Comparison of ENCODE assay signal across 8 cellular contexts in the genomic region with DNA sequence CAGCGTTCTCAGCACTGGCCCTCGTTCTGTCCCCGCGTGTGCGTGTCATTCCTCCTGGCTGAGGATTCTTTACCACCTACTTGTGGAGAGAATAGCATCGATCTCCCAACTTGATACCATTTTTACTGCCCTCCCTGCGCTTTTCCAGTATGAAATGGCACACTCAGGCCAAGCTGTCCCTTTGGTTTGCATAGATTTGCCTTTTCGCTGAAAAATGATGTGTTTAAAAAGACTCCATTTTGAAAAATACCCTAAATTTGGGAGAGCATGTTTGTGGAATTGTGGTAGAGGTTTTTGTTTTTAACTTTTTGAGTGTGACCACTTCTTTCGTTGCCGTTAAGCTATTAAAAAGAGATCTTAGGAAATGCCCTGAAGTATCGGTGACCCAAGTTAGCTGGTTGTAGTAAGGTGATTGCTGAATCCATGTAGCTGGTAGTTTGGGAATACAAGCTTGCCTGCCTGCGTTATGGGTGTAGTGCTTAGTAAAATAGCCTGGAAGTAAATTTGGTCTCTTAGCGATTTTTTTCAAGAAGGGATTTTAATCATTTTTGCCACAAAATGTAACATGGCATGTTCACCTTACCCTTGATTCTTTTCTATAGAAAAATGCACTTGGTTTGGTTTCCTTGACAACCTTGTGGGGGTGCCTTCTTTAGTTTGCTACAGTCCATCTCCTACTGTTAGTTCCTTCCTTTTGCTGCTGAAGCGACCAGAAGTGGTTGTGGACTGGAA. TPM values are rescaled to one million over a fixed set of nuclear protein-coding genes. Genes with fewer than 3 reads are reported as not detected.
DNase-seq lines count a peak whose midpoint lies in the region; ATAC-seq and TF ChIP-seq lines count a peak whose summit lies in the region.

No MANE protein-coding gene starts in this region.

- ATAC-seq in GM18511 (IDR thresholded peaks at IDR 0.05; ENCODE audit: unreplicated experiment): peak; percentile 20

- peak overlapping the region; percentile 95 for H3K9ac ChIP-seq in neural cell (ENCODE audit: low read length)

- peak; percentile 28 for TF ChIP-seq RAD21 in neural cell (conservative IDR thresholded peaks at IDR 0.05)

- POLR2A ChIA-PET in OCI-LY7 (lab: Charles Lee): no interaction called here

- intact Hi-C loops in OCI-LY7 (cut with micrococcal nuclease; ENCODE audit: unreplicated experiment): loop anchor here (5.0 kb wide), 1 partner anchor 83 kb away; the partner anchor contains the start of gene XRCC2

- peak overlapping the region; percentile 97 for H3K4me2 ChIP-seq in OCI-LY7 (ENCODE audit: low read length)
- H3K4me2 ChIP-seq in neural cell (ENCODE audit: low read length): peak overlapping the region; percentile 83

- H3K36me3 ChIP-seq in ACC112 (ENCODE audit: insufficient read depth, low read length) (no peaks in the 10 kb centered on the region), OCI-LY7 (ENCODE audit: insufficient read depth, low read length) (no peaks in the 10 kb centered on the region), ectodermal cell (ENCODE audit: control insufficient read depth, insufficient read depth, low read length) (no peaks in the 10 kb centered on the region), neural cell (ENCODE audit: insufficient read depth, low read length) (no peaks in the 10 kb centered on the region)

- WGBS in ectodermal cell, 2 experiments: 8 to 10% methylated on average over 13 to 14 of the region's 14 CpGs

- peaks cover 18% of the 10 kb centered on the region for H3K4me1 ChIP-seq in ACC112 (ENCODE audit: control insufficient read depth, insufficient read depth, low read length, unreplicated experiment)
- H3K4me1 ChIP-seq in OCI-LY7 (ENCODE audit: insufficient read depth, low read length, poor library complexity, severe bottlenecking): peaks cover 11% of the 10 kb centered on the region
- peaks cover 6% of the 10 kb centered on the region for H3K4me1 ChIP-seq in ectodermal cell (ENCODE audit: control insufficient read depth, insufficient read depth, low read length)

- H3K9me2 ChIP-seq in OCI-LY7 (ENCODE audit: insufficient read depth, low read length) (no peaks in the 10 kb centered on the region), neural cell (ENCODE audit: insufficient read depth, low read length) (no peaks in the 10 kb centered on the region)

- peaks cover 16% of the 10 kb centered on the region for H3K79me2 ChIP-seq in ACC112 (ENCODE audit: control insufficient read depth, insufficient read depth, low read length, unreplicated experiment)
- peaks cover 13% of the 10 kb centered on the region for H3K79me2 ChIP-seq in OCI-LY7 (ENCODE audit: insufficient read depth, low read depth, low read length)
- H3K79me2 ChIP-seq in neural cell (replicated peaks; ENCODE audit: insufficient read depth, low read length): peaks cover 23% of the 10 kb centered on the region

- TSS peak; percentile 81 for BruUV-seq in OCI-LY7 (replicated peaks; lab: Mats Ljungman, UMichigan)

- H3K27ac ChIP-seq in ACC112 (ENCODE audit: low read depth, low read length) (peak overlapping the region; percentile 18), OCI-LY7 (ENCODE audit: low read depth, low read length, poor library complexity, severe bottlenecking) (no peak overlapping the region), ectodermal cell (ENCODE audit: insufficient read depth, low read depth, low read length, poor library complexity, severe bottlenecking) (no peak overlapping the region), neural cell (ENCODE audit: low read length) (peak overlapping the region; percentile 78)

- no peaks in the 10 kb centered on the region for H3K9me3 ChIP-seq in OCI-LY7 (ENCODE audit: low read length)
- H3K9me3 ChIP-seq in ectodermal cell (ENCODE audit: control insufficient read depth, low read length): no peaks in the 10 kb centered on the region
- H3K9me3 ChIP-seq in neural cell (ENCODE audit: low read length): no peaks in the 10 kb centered on the region

- no peak for TF ChIP-seq EP300 in neural cell (conservative IDR thresholded peaks at IDR 0.05; ENCODE audit: poor library complexity, severe bottlenecking)

- H2AFZ ChIP-seq in ACC112 (ENCODE audit: low read length, unreplicated experiment) (peak overlapping the region; percentile 49), OCI-LY7 (ENCODE audit: low read length) (peak overlapping the region; percentile 99), neural cell (ENCODE audit: low read depth, low read length) (peak overlapping the region; percentile 7)

- DNase-seq in OCI-LY7 (ENCODE audit: low spot score): no peak
- DNase-seq in MV-4-11 (lab: John Stamatoyannopoulos, UW): no peak
- DNase-seq in D341Med (ENCODE audit: low spot score): no peak
- DNase-seq in NCI-H345 treated with DMSO at 0.1 percent for 48 hours (lab: John Stamatoyannopoulos, UW; ENCODE audit: unreplicated experiment): no peak

- H3K4me3 ChIP-seq in ACC112 (ENCODE audit: low read depth, low read length): peak overlapping the region; percentile 78
- peak overlapping the region; percentile 99 for H3K4me3 ChIP-seq in OCI-LY7 (ENCODE audit: low read depth, low read length, poor library complexity, severe bottlenecking)
- peak overlapping the region; percentile 90 for H3K4me3 ChIP-seq in ectodermal cell (ENCODE audit: insufficient read depth, low read depth, low read length)
- peak overlapping the region; percentile 99 for H3K4me3 ChIP-seq in neural cell (ENCODE audit: low read length)

- H4K20me1 ChIP-seq in OCI-LY7 (ENCODE audit: insufficient read depth, low read length) (0 out of 2 replicates have a peak, but pooled peaks cover 5% of the 10 kb centered on the region), neural cell (ENCODE audit: insufficient read depth) (no peaks in the 10 kb centered on the region)

- CTCF ChIA-PET in OCI-LY7 (lab: Charles Lee; ENCODE audit: unreplicated experiment): no interaction called here

- TF ChIP-seq CTCF in OCI-LY7 (conservative IDR thresholded peaks at IDR 0.05; ENCODE audit: low read length) (no peak), neural cell (IDR thresholded peaks at IDR 0.05; ENCODE audit: poor library complexity, severe bottlenecking) (no peak)

- H3K27me3 ChIP-seq in ACC112 (ENCODE audit: insufficient read depth, low read length): no peaks in the 10 kb centered on the region
- no peaks in the 10 kb centered on the region for H3K27me3 ChIP-seq in ectodermal cell (ENCODE audit: control insufficient read depth, insufficient read depth, low read length, poor library complexity, severe bottlenecking)
- no peaks in the 10 kb centered on the region for H3K27me3 ChIP-seq in neural cell (ENCODE audit: insufficient read depth, low read depth, low read length)

- H3F3A ChIP-seq in neural cell (ENCODE audit: insufficient read depth, low read length, poor library complexity, severe bottlenecking): peaks cover 3% of the 10 kb centered on the region

TF ChIP-seq in neural cell, 6 proteins besides CTCF, POLR2A, EP300 and RAD21:
- TF ChIP-seq MXI1 (conservative IDR thresholded peaks at IDR 0.05; ENCODE audit: poor library complexity, severe bottlenecking) (peak; percentile 70), POLR2AphosphoS5 (IDR thresholded peaks at IDR 0.05) (no peak)
- TF ChIP-seq, protein P1, sequence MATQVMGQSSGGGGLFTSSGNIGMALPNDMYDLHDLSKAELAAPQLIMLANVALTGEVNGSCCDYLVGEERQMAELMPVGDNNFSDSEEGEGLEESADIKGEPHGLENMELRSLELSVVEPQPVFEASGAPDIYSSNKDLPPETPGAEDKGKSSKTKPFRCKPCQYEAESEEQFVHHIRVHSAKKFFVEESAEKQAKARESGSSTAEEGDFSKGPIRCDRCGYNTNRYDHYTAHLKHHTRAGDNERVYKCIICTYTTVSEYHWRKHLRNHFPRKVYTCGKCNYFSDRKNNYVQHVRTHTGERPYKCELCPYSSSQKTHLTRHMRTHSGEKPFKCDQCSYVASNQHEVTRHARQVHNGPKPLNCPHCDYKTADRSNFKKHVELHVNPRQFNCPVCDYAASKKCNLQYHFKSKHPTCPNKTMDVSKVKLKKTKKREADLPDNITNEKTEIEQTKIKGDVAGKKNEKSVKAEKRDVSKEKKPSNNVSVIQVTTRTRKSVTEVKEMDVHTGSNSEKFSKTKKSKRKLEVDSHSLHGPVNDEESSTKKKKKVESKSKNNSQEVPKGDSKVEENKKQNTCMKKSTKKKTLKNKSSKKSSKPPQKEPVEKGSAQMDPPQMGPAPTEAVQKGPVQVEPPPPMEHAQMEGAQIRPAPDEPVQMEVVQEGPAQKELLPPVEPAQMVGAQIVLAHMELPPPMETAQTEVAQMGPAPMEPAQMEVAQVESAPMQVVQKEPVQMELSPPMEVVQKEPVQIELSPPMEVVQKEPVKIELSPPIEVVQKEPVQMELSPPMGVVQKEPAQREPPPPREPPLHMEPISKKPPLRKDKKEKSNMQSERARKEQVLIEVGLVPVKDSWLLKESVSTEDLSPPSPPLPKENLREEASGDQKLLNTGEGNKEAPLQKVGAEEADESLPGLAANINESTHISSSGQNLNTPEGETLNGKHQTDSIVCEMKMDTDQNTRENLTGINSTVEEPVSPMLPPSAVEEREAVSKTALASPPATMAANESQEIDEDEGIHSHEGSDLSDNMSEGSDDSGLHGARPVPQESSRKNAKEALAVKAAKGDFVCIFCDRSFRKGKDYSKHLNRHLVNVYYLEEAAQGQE (IDR thresholded peaks at IDR 0.05; ENCODE audit: borderline replicate concordance): no peak
TF ChIP-seq in neural cell: peak in this region for 1.

RNA-seq across cellular contexts. Expression of gene ACTR3B, which starts 1.0 kb away (rescaled TPM):
- 5.7 and 7.4 TPM in 2 replicates for total RNA-seq in OCI-LY7 (2014; rRNA removed; shearing (Covaris generic))
- 11.4 and 12.8 TPM in 2 replicates for total RNA-seq in OCI-LY7 (2022)
- 30.4 TPM for polyA plus RNA-seq in ectodermal cell (2013, experiment 1 of 4)
- polyA plus RNA-seq in ectodermal cell (2013, experiment 2 of 4): 22.6 TPM
- polyA plus RNA-seq in ectodermal cell (2013, experiment 3 of 4): 20.3 TPM
- 21.8 TPM for polyA plus RNA-seq in ectodermal cell (2013, experiment 4 of 4)
- 26.4 and 26.7 TPM in 2 replicates for polyA plus RNA-seq in neural cell
- polyA minus RNA-seq in neural cell: 35.1 and 38.4 TPM in 2 replicates

Comparison
In these comparisons a context has a peak if more than half of its experiments do, and no peak if none do; other contexts are left out.
1. H2AFZ ChIP-seq: peak in every context shown above with its lines; median percentile 99 in OCI-LY7; 49 in ACC112; 7 in neural cell.
2. H3K27ac ChIP-seq: peak in ACC112 (single experiment) and neural cell (single experiment); none in OCI-LY7 (single experiment) and ectodermal cell (single experiment).
3. Peak in every context shown above with its lines, with median percentiles within 50 percentile points of each other: H3K4me3 ChIP-seq.